Comparison of ENCODE assay signal across 23 cellular contexts in genomic region chr3:179355996-179356395, GRCh38.
"Had no signal": no experiment of that assay in that cellular context is flagged by ENCODE, and none has a peak within 500 bp of the region (broad histone marks: within the 10 kb centered on the region; RNA-seq: fewer than 3 reads in every experiment).

No MANE protein-coding gene starts in this region.

- DNase-seq: activated CD4-positive, CD25-positive, alpha-beta regulatory T cell treated with anti-CD3 and anti-CD28 coated beads, Interleukin-2, amount 50 U/mL, for 72 hours; activated naive CD4-positive, alpha-beta T cell treated with anti-CD3 and anti-CD28 coated beads, Interleukin-2, amount 10 ng/mL, durations not matched to agents 7 days and 5 days; anterior cingulate cortex; caudate nucleus; dermis blood vessel endothelial cell; effector memory CD4-positive, alpha-beta T cell; hippocampal formation; kidney glomerular epithelial cell; left lung; natural killer cell; small intestine; stimulated activated CD4-positive, alpha-beta T cell treated with anti-CD3 and anti-CD28 coated beads, Interleukin-2, amount 100 ng/mL, for 48 hours; stimulated activated CD8-positive, alpha-beta memory T cell treated with anti-CD3 and anti-CD28 coated beads, Interleukin-4, amount 100 ng/mL, for 48 hours; stimulated activated naive CD8-positive, alpha-beta T cell treated with anti-CD3 and anti-CD28 coated beads, Interleukin-15, Interleukin-2, amounts not matched to agents 100 U/mL and 50 U/mL, for 24 hours; T-cell; tibial artery; WERI-Rb-1 had no signal

- ATAC-seq: left lung; natural killer cell; sciatic nerve; stimulated activated naive CD8-positive, alpha-beta T cell treated with anti-CD3 and anti-CD28 coated beads, Interleukin-15, Interleukin-2, amounts not matched to agents 100 U/mL and 50 U/mL, for 24 hours; T-cell had no signal

- H3K27ac Mint-ChIP-seq: activated naive CD4-positive, alpha-beta T cell treated with anti-CD3 and anti-CD28 coated beads, Interleukin-2, amount 10 ng/mL, durations not matched to agents 7 days and 5 days; brain had no signal

- H3K4me3 ChIP-seq: esophagus muscularis mucosa, left lung, lung, tibial artery had no signal

- FAIRE-seq: frontal cortex, small intestine, TTC549 had no signal

- H3K27me3 Mint-ChIP-seq: activated naive CD4-positive, alpha-beta T cell treated with anti-CD3 and anti-CD28 coated beads, Interleukin-2, amount 10 ng/mL, durations not matched to agents 7 days and 5 days; brain; T-cell had no signal

- H3K9me3 Mint-ChIP-seq: activated naive CD4-positive, alpha-beta T cell treated with anti-CD3 and anti-CD28 coated beads, Interleukin-2, amount 10 ng/mL, durations not matched to agents 7 days and 5 days; brain; natural killer cell; T-cell had no signal

- H3K27ac ChIP-seq: esophagus muscularis mucosa, left lung, tibial artery, WERI-Rb-1 had no signal

- H3K27me3 ChIP-seq: esophagus muscularis mucosa, left lung, tibial artery had no signal

- H3K4me3 Mint-ChIP-seq: activated naive CD4-positive, alpha-beta T cell treated with anti-CD3 and anti-CD28 coated beads, Interleukin-2, amount 10 ng/mL, durations not matched to agents 7 days and 5 days; brain; natural killer cell; T-cell had no signal

- H3K4me1 ChIP-seq: esophagus muscularis mucosa, tibial artery had no signal

- H3K9me3 ChIP-seq: esophagus muscularis mucosa, left lung, tibial artery had no signal
